ENCODE assay signal across 19 cellular contexts in the genomic region with DNA sequence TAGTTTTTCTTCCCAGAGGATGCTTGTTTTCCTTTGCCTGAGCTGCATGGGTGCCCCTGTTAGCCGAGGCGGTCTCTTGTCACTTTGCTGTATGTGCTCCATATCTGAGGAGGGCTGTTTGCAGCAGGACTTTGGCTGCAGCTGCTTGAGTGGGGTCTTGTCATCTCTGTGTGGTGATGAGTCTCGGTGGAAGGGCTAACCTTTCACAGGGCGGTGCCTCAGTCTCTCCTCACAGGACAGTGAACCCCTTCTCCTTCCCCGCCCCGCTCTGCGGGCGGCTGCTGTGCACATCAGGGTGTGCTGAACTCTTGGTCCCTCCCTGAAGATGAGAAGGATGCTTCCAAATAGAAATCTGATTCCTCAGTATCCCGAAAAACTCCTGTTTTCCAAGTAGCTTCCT.
A peak's percentile ranks its signal among the peaks of the same experiment; 100 is the strongest.
DNase-seq lines count a peak whose midpoint lies in the region; FAIRE-seq and TF ChIP-seq lines count a peak whose summit lies in the region.
"Had no signal": no experiment of that assay in that cellular context is flagged by ENCODE, and none has a peak within 500 bp of the region (broad histone marks: within the 10 kb centered on the region; RNA-seq: fewer than 3 reads in every experiment).

No MANE protein-coding gene starts in this region.

- H3K9ac ChIP-seq in adipocyte (ENCODE audit: low read length) (peak overlapping the region; percentile 73), keratinocyte (ENCODE audit: control insufficient read depth, extremely low read depth, insufficient read depth, low read length) (peak overlapping the region; percentile 47), subcutaneous abdominal adipose tissue (ENCODE audit: low read length in 5 of 5) (peak overlapping the region in 1 of 5 donors; percentile 12)

- intact Hi-C loops in MCF 10A (cut with micrococcal nuclease) (no loop called here), breast epithelium (cut with DNase I; ENCODE audit: low total_unique reads) (no loop called here)

- POLR2A ChIA-PET in MCF 10A (lab: Yijun Ruan, JAX), result interaction anchor here (1.1 to 2.9 kb wide), 3 partner anchors 9 to 14 kb away, joined by 5 to 19 read pairs (median 11); no protein-coding TSS in a partner anchor

- H3K4me3 Mint-ChIP-seq in MCF 10A (ENCODE audit: unreplicated experiment), result no peak overlapping the region
- H3K4me3 Mint-ChIP-seq: CD4-positive, alpha-beta T cell; GM23338 had no signal

- DNase-seq in MCF 10A (ENCODE audit: unreplicated experiment) (no peak), breast epithelium (ENCODE audit: low spot score in 2 of 2) (no peak), adipocyte (ENCODE audit: low read depth) (no peak), keratinocyte (ENCODE audit: low read depth, low spot score) (no peak), H7 (no peak), HPDE6-E6E7 (ENCODE audit: extremely low spot score) (no peak)
- no peak for DNase-seq in activated CD4-positive, CD25-positive, alpha-beta regulatory T cell (lab: John Stamatoyannopoulos, UW)
- DNase-seq: CD4-positive, alpha-beta T cell; DMS53; effector CD4-positive, alpha-beta T cell; immature natural killer cell; MM.1S; NCI-H1694; NCI-H2227 treated with DMSO at 0.1 percent for 48 hours; upper lobe of left lung had no signal

- H3K27me3 ChIP-seq in breast epithelium (no peaks in the 10 kb centered on the region), adipocyte (replicated peaks; ENCODE audit: control insufficient read depth, insufficient read depth, low read length) (no peaks in the 10 kb centered on the region), keratinocyte (ENCODE audit: control insufficient read depth, extremely low read depth, insufficient read depth, low read length) (no peaks in the 10 kb centered on the region), subcutaneous abdominal adipose tissue (ENCODE audit: control insufficient read depth in 5 of 5, insufficient read depth in 4 of 5, low read length in 5 of 5) (no peaks in the 10 kb centered on the region), H7 (ENCODE audit: control insufficient read depth, insufficient read depth, low read length) (no peaks in the 10 kb centered on the region)
- H3K27me3 ChIP-seq: upper lobe of left lung had no signal

- peaks cover 12% of the 10 kb centered on the region for H3K4me1 Mint-ChIP-seq in MCF 10A (ENCODE audit: insufficient read depth, unreplicated experiment)

- H3K9me1 ChIP-seq in keratinocyte (ENCODE audit: control insufficient read depth, extremely low read depth, insufficient read depth, low read length), result no peaks in the 10 kb centered on the region

- H4K20me1 ChIP-seq in keratinocyte (ENCODE audit: control insufficient read depth, extremely low read depth, insufficient read depth, low read length), result no peaks in the 10 kb centered on the region

- H3K4me3 ChIP-seq in breast epithelium, result no peak overlapping the region
- peak overlapping the region; percentile 48 for H3K4me3 ChIP-seq in adipocyte (ENCODE audit: low read length)
- H3K4me3 ChIP-seq in keratinocyte (ENCODE audit: control insufficient read depth in 2 of 3, extremely low read depth in 1 of 3, insufficient read depth in 2 of 3, low read depth in 1 of 3, low read length in 3 of 3), result no peak overlapping the region
- H3K4me3 ChIP-seq in subcutaneous abdominal adipose tissue (ENCODE audit: low read depth in 1 of 5, low read length in 5 of 5), result no peak overlapping the region
- no peak overlapping the region for H3K4me3 ChIP-seq in H7 (ENCODE audit: insufficient read depth, low read depth, low read length)
- H3K4me3 ChIP-seq: GM23338, upper lobe of left lung had no signal

- BruUV-seq in MCF 10A (replicated peaks; lab: Mats Ljungman, UMichigan), result TSS peak; percentile 51

- no peaks in the 10 kb centered on the region for H3K79me2 ChIP-seq in keratinocyte (ENCODE audit: control insufficient read depth, insufficient read depth, low read length)

- no peak overlapping the region for H3K27ac Mint-ChIP-seq in MCF 10A (ENCODE audit: low read depth, unreplicated experiment)
- H3K27ac Mint-ChIP-seq: GM23338 had no signal

- no peak for TF ChIP-seq POLR2A in breast epithelium (IDR thresholded peaks at IDR 0.05)

- H3K27me3 Mint-ChIP-seq in MCF 10A (ENCODE audit: insufficient read depth, unreplicated experiment), result no peaks in the 10 kb centered on the region
- H3K27me3 Mint-ChIP-seq: activated naive CD8-positive, alpha-beta T cell; CD4-positive, alpha-beta T cell; stimulated activated naive B cell treated with anti-CD40 and anti-IgM and Interleukin-4, amounts not matched to agents 10 μg/mL and 1 μg/mL and 100 μg/mL, for 72 hours had no signal

- no peak overlapping the region for H2AFZ ChIP-seq in keratinocyte (ENCODE audit: control insufficient read depth, low read length)
- H2AFZ ChIP-seq: GM23338 had no signal

- dilution Hi-C loops in keratinocyte (cut with MboI; ENCODE audit: extremely low pct_ligation_motif_present, low sequenced_read_pairs), result no loop called here

- H3K9me3 ChIP-seq in breast epithelium (no peaks in the 10 kb centered on the region), adipocyte (ENCODE audit: control insufficient read depth, low read length) (no peaks in the 10 kb centered on the region), keratinocyte (ENCODE audit: control insufficient read depth, low read depth, low read length) (no peaks in the 10 kb centered on the region), subcutaneous abdominal adipose tissue (ENCODE audit: control insufficient read depth in 5 of 5, low read length in 5 of 5) (no peaks in the 10 kb centered on the region)
- H3K9me3 ChIP-seq: upper lobe of left lung had no signal

- TF ChIP-seq CTCF in MCF 10A (IDR thresholded peaks at IDR 0.05; ENCODE audit: unreplicated experiment), result no peak
- TF ChIP-seq CTCF in breast epithelium (IDR thresholded peaks at IDR 0.05), result no peak
- TF ChIP-seq CTCF in keratinocyte (optimal IDR thresholded peaks at IDR 0.05 in 1 of 3, IDR thresholded peaks at IDR 0.05 in 1 of 3, conservative IDR thresholded peaks at IDR 0.05 in 1 of 3; ENCODE audit: extremely low read depth in 1 of 3, insufficient read depth in 2 of 3, low read length in 3 of 3), result no peak

- H3K36me3 ChIP-seq in breast epithelium, result no peaks in the 10 kb centered on the region
- no peaks in the 10 kb centered on the region for H3K36me3 ChIP-seq in adipocyte (ENCODE audit: control insufficient read depth, insufficient read depth, low read length, severe bottlenecking)
- peaks cover 0 to 9% of the 10 kb centered on the region in 2 experiments for H3K36me3 ChIP-seq in keratinocyte (ENCODE audit: control insufficient read depth in 2 of 2, extremely low read depth in 1 of 2, insufficient read depth in 2 of 2, low read length in 2 of 2)
- H3K36me3 ChIP-seq in subcutaneous abdominal adipose tissue (ENCODE audit: control insufficient read depth in 5 of 5, insufficient read depth in 5 of 5, low read length in 5 of 5), result no peaks in the 10 kb centered on the region
- no peaks in the 10 kb centered on the region for H3K36me3 ChIP-seq in H7 (replicated peaks; ENCODE audit: control insufficient read depth, insufficient read depth, low read length)
- H3K36me3 ChIP-seq: upper lobe of left lung had no signal

- H3K4me1 ChIP-seq in breast epithelium (peaks cover 11 to 16% of the 10 kb centered on the region in 2 donors), adipocyte (ENCODE audit: control insufficient read depth, insufficient read depth, low read length) (peaks cover 44% of the 10 kb centered on the region), keratinocyte (ENCODE audit: control insufficient read depth, extremely low read depth, insufficient read depth, low read length) (peaks cover 36% of the 10 kb centered on the region), subcutaneous abdominal adipose tissue (ENCODE audit: control insufficient read depth in 5 of 5, insufficient read depth in 5 of 5, low read length in 5 of 5) (peaks cover 6 to 20% (median 19%) of the 10 kb centered on the region in 5 donors)

- H3K4me2 ChIP-seq in keratinocyte (ENCODE audit: control insufficient read depth, extremely low read depth, insufficient read depth, low read depth, low read length), result peak overlapping the region; percentile 67
- H3K4me2 ChIP-seq: GM23338 had no signal

- no peaks in the 10 kb centered on the region for H3K9me3 Mint-ChIP-seq in MCF 10A (ENCODE audit: unreplicated experiment)
- H3K9me3 Mint-ChIP-seq: CD4-positive, alpha-beta T cell; GM23338; immature natural killer cell had no signal

- CTCF ChIA-PET in MCF 10A (lab: Yijun Ruan, JAX), result interaction anchor here (0.6 to 2.0 kb wide), 3 partner anchors 14 to 391 kb away, joined by 3 to 15 read pairs (median 3); no protein-coding TSS in a partner anchor

- FAIRE-seq in keratinocyte (lab: Jason Lieb, UNC), result no peak

- no peaks in the 10 kb centered on the region for H3K36me3 Mint-ChIP-seq in MCF 10A (ENCODE audit: insufficient read depth, unreplicated experiment)

- no peak overlapping the region for H3K27ac ChIP-seq in breast epithelium
- H3K27ac ChIP-seq in keratinocyte (ENCODE audit: control insufficient read depth, insufficient read depth, low read length), result peak overlapping the region; percentile 88
- H3K27ac ChIP-seq in subcutaneous abdominal adipose tissue (ENCODE audit: low read depth, low read length), result peak overlapping the region; percentile 60

Comparison
In these comparisons a context has a peak if more than half of its experiments do, and no peak if none do; other contexts are left out.
1. H3K27ac ChIP-seq: peak in keratinocyte (single experiment) and subcutaneous abdominal adipose tissue (single experiment); none in breast epithelium (0 of 2).